31 cellular contexts compared by ENCODE assay signal in genomic region chr13:32657309-32657708, GRCh38.
"Had no signal": no experiment of that assay in that cellular context is flagged by ENCODE, and none has a peak within 500 bp of the region (broad histone marks: within the 10 kb centered on the region; RNA-seq: fewer than 3 reads in every experiment).

No MANE protein-coding gene starts in this region.

- H3K4me2 ChIP-seq: PC-9 had no signal

- H3K36me3 ChIP-seq: brain microvascular endothelial cell had no signal

- H3K27ac Mint-ChIP-seq: activated B cell treated with CpG ODN at 0.5 μM for 24 hours; activated CD4-positive, alpha-beta memory T cell treated with anti-CD3 and anti-CD28 coated beads for 36 hours; activated naive CD8-positive, alpha-beta T cell treated with anti-CD3 and anti-CD28 coated beads for 36 hours; activated T-helper 1 cell treated with anti-CD3 and anti-CD28 coated beads, Interleukin-12 subunit alpha, Interleukin-12 subunit beta, Interleukin-2, Interleukin-4 antibody, amounts not matched to agents 30 ng/mL and 10 ng/mL and 1 ng/mL, durations not matched to agents 14 hours and 24 hours and 36 hours had no signal

- H3K4me3 ChIP-seq: coronary artery, PC-9 had no signal

- H2AFZ ChIP-seq: PC-9 had no signal

- ATAC-seq: activated T-cell treated with anti-CD3 and anti-CD28 coated beads, Interleukin-2, amount 50 U/mL, for 4 hours; Right ventricle myocardium inferior had no signal

- H3K27ac ChIP-seq: brain microvascular endothelial cell, coronary artery, PC-9, VCaP had no signal

- H3K4me3 Mint-ChIP-seq: activated B cell treated with CpG ODN at 0.5 μM for 24 hours; activated CD4-positive, alpha-beta memory T cell treated with anti-CD3 and anti-CD28 coated beads for 36 hours; activated naive CD8-positive, alpha-beta T cell treated with anti-CD3 and anti-CD28 coated beads for 36 hours; activated T-cell treated with anti-CD3 and anti-CD28 coated beads, Interleukin-2, amount 50 U/mL, for 4 hours; activated T-helper 1 cell treated with anti-CD3 and anti-CD28 coated beads, Interleukin-12 subunit alpha, Interleukin-12 subunit beta, Interleukin-2, Interleukin-4 antibody, amounts not matched to agents 30 ng/mL and 10 ng/mL and 1 ng/mL, durations not matched to agents 14 hours and 24 hours and 36 hours had no signal

- H3K27me3 Mint-ChIP-seq: activated B cell treated with CpG ODN at 0.5 μM for 24 hours; activated CD4-positive, alpha-beta memory T cell treated with anti-CD3 and anti-CD28 coated beads for 36 hours; activated naive CD8-positive, alpha-beta T cell treated with anti-CD3 and anti-CD28 coated beads for 36 hours had no signal

- FAIRE-seq: RCC 7860 had no signal

- DNase-seq: activated B cell treated with CpG ODN at 0.5 μM for 24 hours; activated CD4-positive, alpha-beta memory T cell treated with anti-CD3 and anti-CD28 coated beads for 36 hours; activated CD4-positive, alpha-beta T cell treated with anti-CD3 and anti-CD28 coated beads for 4 hours; activated CD4-positive, alpha-beta T cell treated with anti-CD3 and anti-CD28 coated beads, Interleukin-2, amount 50 U/mL, for 1 hour; activated CD4-positive, CD25-positive, alpha-beta regulatory T cell treated with anti-CD3 and anti-CD28 coated beads, Interleukin-2, amount 50 U/mL, for 72 hours; activated CD8-positive, alpha-beta memory T cell treated with anti-CD3 and anti-CD28 coated beads, Interleukin-2, amount 50 U/mL, for 4 hours; activated naive CD4-positive, alpha-beta T cell treated with anti-CD3 and anti-CD28 coated beads, Interleukin-2, amount 50 U/mL, for 16 hours; activated naive CD8-positive, alpha-beta T cell treated with anti-CD3 and anti-CD28 coated beads for 36 hours; activated T-cell treated with anti-CD3 and anti-CD28 coated beads for 4 hours; activated T-cell treated with anti-CD3 and anti-CD28 coated beads, Interleukin-2, amount 50 U/mL, for 4 hours; aorta; central memory CD4-positive, alpha-beta T cell; NCI-H1092 treated with DMSO at 0.1 percent for 48 hours; NCI-H146; NCI-H187; NCI-H2029 treated with DMSO at 0.1 percent for 48 hours; NCI-H2107; NCI-H2171; NCI-H446; NCI-H524; PC-9; SIG-M5; T-helper 1 cell; T-helper 2 cell; T-helper 9 cell had no signal

- H3K27me3 ChIP-seq: brain microvascular endothelial cell had no signal
